Comparison of ENCODE assay signal across 10 cellular contexts in genomic region chr6:90078513-90079289, GRCh38.
DNase-seq lines count a peak whose midpoint lies in the region; ATAC-seq, FAIRE-seq and TF ChIP-seq lines count a peak whose summit lies in the region.
"Had no signal": no experiment of that assay in that cellular context is flagged by ENCODE, and none has a peak within 500 bp of the region (broad histone marks: within the 10 kb centered on the region; RNA-seq: fewer than 3 reads in every experiment).

No MANE protein-coding gene starts in this region.

- H3K27me3 ChIP-seq in K562 (ENCODE audit: control insufficient read depth in 2 of 2, insufficient read depth in 2 of 2, low read length in 2 of 2): no peaks in the 10 kb centered on the region; a peak in 1 of 5 replicates

- peak; percentile 35; the same call in 1 of the 3 replicates for ATAC-seq in K562
- no peak for ATAC-seq in HG02610 (IDR thresholded peaks at IDR 0.05; ENCODE audit: unreplicated experiment)

- CTCF ChIA-PET in K562 (lab: Yijun Ruan, JAX; ENCODE audit: low intra/inter-chr PET ratio): interaction anchor here (0.6 kb wide), 1 partner anchor 109 kb away, joined by 3 read pairs; no protein-coding TSS in a partner anchor

- TF ChIP-seq RAD21 in K562 (CRISPR knock-in tag; conservative IDR thresholded peaks at IDR 0.05 in 1 of 2, IDR thresholded peaks at IDR 0.05 in 1 of 2): peak in 1 of 2 experiments; percentile 23; a peak in 2 of 4 replicates

- H2AFZ ChIP-seq in K562 (ENCODE audit: low read depth, low read length): 0 out of 2 replicates have a peak overlapping the region, but pooled peaks have one; percentile 12
- H2AFZ ChIP-seq: parathyroid adenoma had no signal

- H3K4me2 ChIP-seq in K562 (ENCODE audit: insufficient read depth, low read length): no peak overlapping the region

- no peak for TF ChIP-seq CTCF in K562 (IDR thresholded peaks at IDR 0.05 in 2 of 3, conservative IDR thresholded peaks at IDR 0.05 in 1 of 3; ENCODE audit: insufficient read depth in 2 of 3, low read depth in 1 of 3, low read length in 3 of 3)

- in situ Hi-C loops in K562 (cut with MboI): no loop called here

- intact Hi-C loops in K562 (cut with micrococcal nuclease): no loop called here

- no peaks in the 10 kb centered on the region for H4K20me1 ChIP-seq in K562 (replicated peaks; ENCODE audit: control insufficient read depth, insufficient read depth, low read length)

- H3K4me1 ChIP-seq in K562 (replicated peaks in 1 of 2; ENCODE audit: control insufficient read depth in 2 of 2, insufficient read depth in 2 of 2, low read length in 2 of 2): peaks cover 0 to 19% of the 10 kb centered on the region in 2 experiments; a peak in 4 of 5 replicates
- H3K4me1 ChIP-seq: parathyroid adenoma had no signal

- peak overlapping the region; percentile 46 for H3K27ac ChIP-seq in KOPT-K1 (ENCODE audit: low read depth, low read length, poor library complexity, severe bottlenecking)
- H3K27ac ChIP-seq in K562 (ENCODE audit: extremely low read depth, low read depth, low read length): no peak overlapping the region
- H3K27ac ChIP-seq: parathyroid adenoma had no signal

- TF ChIP-seq EP300 in K562 (IDR thresholded peaks at IDR 0.05; ENCODE audit: low read length): peak; percentile 52; the same call in 1 of the 2 replicates

- H3K36me3 ChIP-seq in KOPT-K1 (ENCODE audit: insufficient read depth, low read length): no peaks in the 10 kb centered on the region
- no peaks in the 10 kb centered on the region for H3K36me3 ChIP-seq in K562 (ENCODE audit: control insufficient read depth, insufficient read depth, low read length)

- no peak for TF ChIP-seq POLR2A in K562 (conservative IDR thresholded peaks at IDR 0.05)

- DNase-seq in activated CD4-positive, alpha-beta T cell treated with anti-CD3 and anti-CD28 coated beads, Interleukin-2, amount 50 U/mL, for 24 hours (ENCODE audit: low read depth in 1 of 2, low spot score in 1 of 2): peak; percentile 51 to 80
- DNase-seq in K562 (ENCODE audit: extremely low read depth in 1 of 4, low spot score in 3 of 4) (peak; percentile 15 to 50 (median 28)), NCI-H748 (lab: John Stamatoyannopoulos, UW; ENCODE audit: unreplicated experiment) (no peak), amniotic stem cell (lab: John Stamatoyannopoulos, UW) (no peak), germinal center (ENCODE audit: low spot score) (no peak)
- DNase-seq in stimulated activated CD4-positive, alpha-beta T cell treated with anti-CD3 and anti-CD28 coated beads, Interleukin-4, amount 100 ng/mL, for 48 hours (ENCODE audit: low read depth in 2 of 2): peak; percentile 63 to 78

- no peaks in the 10 kb centered on the region for H3K9me1 ChIP-seq in K562 (ENCODE audit: control insufficient read depth, insufficient read depth, low read length)

- BruUV-seq in K562 (replicated peaks; lab: Mats Ljungman, UMichigan): no TSS peak

- 12% methylated on average over 10 of the region's 10 CpGs for WGBS in K562 (ENCODE audit: insufficient coverage, low coverage, missing lambda C conversion rate)

- H3K4me3 ChIP-seq in K562: no peak overlapping the region

- POLR2A ChIA-PET in K562 (lab: Yijun Ruan, JAX): no interaction called here

- H3K9ac ChIP-seq in K562 (ENCODE audit: insufficient read depth in 1 of 2, low read depth in 2 of 2, low read length in 2 of 2): no peak overlapping the region
- H3K9ac ChIP-seq: parathyroid adenoma had no signal

- H3K79me2 ChIP-seq in K562 (ENCODE audit: control insufficient read depth, insufficient read depth, low read length): no peaks in the 10 kb centered on the region
- H3K79me2 ChIP-seq: parathyroid adenoma had no signal

- no peak for FAIRE-seq in K562 (lab: Jason Lieb, UNC)
- FAIRE-seq: GM12892 had no signal

- H3K9me3 ChIP-seq in KOPT-K1 (ENCODE audit: insufficient read depth, low read length, poor library complexity, severe bottlenecking) (no peaks in the 10 kb centered on the region), K562 (replicated peaks; ENCODE audit: control insufficient read depth, insufficient read depth, low read depth, low read length) (no peaks in the 10 kb centered on the region)

TF ChIP-seq in K562, 482 proteins besides CTCF, POLR2A, EP300 and RAD21:
- TF ChIP-seq TAL1 (IDR thresholded peaks at IDR 0.05) (peak; percentile 25; the same call in 1 of the 2 replicates), HMBOX1 (IDR thresholded peaks at IDR 0.05) (peak; percentile 85), FOXA3 (CRISPR knock-in tag; conservative IDR thresholded peaks at IDR 0.05 in 1 of 2, IDR thresholded peaks at IDR 0.05 in 1 of 2) (peak in 1 of 2 experiments; percentile 97; a peak in 2 of 4 replicates), TCF3 (CRISPR knock-in tag; IDR thresholded peaks at IDR 0.05) (peak; percentile 84), SREBF1 (IDR thresholded peaks at IDR 0.05; ENCODE audit: borderline replicate concordance, low read depth, low read length) (no peak), PHF8 (IDR thresholded peaks at IDR 0.05; ENCODE audit: borderline replicate concordance, low read length) (no peak), TEAD4 (IDR thresholded peaks at IDR 0.05; ENCODE audit: low read length) (peak; percentile 47; the same call in 1 of the 2 replicates), TEAD4 (CRISPR knock-in tag; IDR thresholded peaks at IDR 0.05; ENCODE audit: borderline replicate concordance) (no peak), HBP1 (CRISPR knock-in tag; IDR thresholded peaks at IDR 0.05) (no peak), ARID1B (IDR thresholded peaks at IDR 0.05) (peak; percentile 8; the same call in 1 of the 2 replicates), GATA2 (CRISPR knock-in tag; IDR thresholded peaks at IDR 0.05) (peak; percentile 63; the same call in 1 of the 2 replicates), KLF16 (IDR thresholded peaks at IDR 0.05) (peak; percentile 65; the same call in 1 of the 2 replicates), JUND (IDR thresholded peaks at IDR 0.05; ENCODE audit: borderline replicate concordance, low read depth, low read length) (0 out of 2 replicates have a peak, but pooled peaks have one; percentile 29), JUND (tag; IDR thresholded peaks at IDR 0.05; ENCODE audit: borderline replicate concordance, low read depth, low read length) (no peak), CBFA2T3 (IDR thresholded peaks at IDR 0.05) (peak; percentile 64), ATF6 (CRISPR knock-in tag; IDR thresholded peaks at IDR 0.05) (0 out of 2 replicates have a peak, but pooled peaks have one; percentile 34), CBFA2T2 (conservative IDR thresholded peaks at IDR 0.05) (peak; percentile 36; the same call in 1 of the 2 replicates), CTBP1 (IDR thresholded peaks at IDR 0.05; ENCODE audit: borderline replicate concordance) (peak; percentile 51; the same call in 1 of the 2 replicates), DACH1 (IDR thresholded peaks at IDR 0.05; ENCODE audit: partially characterized antibody) (no peak), CEBPG (CRISPR knock-in tag; IDR thresholded peaks at IDR 0.05) (no peak), CEBPG (tag; conservative IDR thresholded peaks at IDR 0.05 in 1 of 2, IDR thresholded peaks at IDR 0.05 in 1 of 2) (peak in 1 of 2 experiments; percentile 49; a peak in 1 of 4 replicates)
TF ChIP-seq in K562: peak in this region for 14.

Comparison
In these comparisons a context has a peak if more than half of its experiments do, and no peak if none do; other contexts are left out.
1. DNase-seq: peak in activated CD4-positive, alpha-beta T cell treated with anti-CD3 and anti-CD28 coated beads, Interleukin-2, amount 50 U/mL, for 24 hours (2 of 2), K562 (4 of 4) and stimulated activated CD4-positive, alpha-beta T cell treated with anti-CD3 and anti-CD28 coated beads, Interleukin-4, amount 100 ng/mL, for 48 hours (2 of 2); none in NCI-H748 (single experiment), amniotic stem cell (single experiment) and germinal center (single experiment).